Comparison of ENCODE assay signal across 8 cellular contexts in genomic region chr18:77101410-77102245, GRCh38. TPM values are rescaled to one million over a fixed set of nuclear protein-coding genes. Genes with fewer than 3 reads are reported as not detected.
DNase-seq lines count a peak whose midpoint lies in the region; ATAC-seq and TF ChIP-seq lines count a peak whose summit lies in the region.

No MANE protein-coding gene starts in this region.

- no peaks in the 10 kb centered on the region for H3K27me3 Mint-ChIP-seq in T-helper 2 cell treated with Interferon-gamma antibody and Interleukin-4, amounts not matched to agents 5 μg/mL and 100 μg/mL, for 36 hours (ENCODE audit: low read depth)
- H3K27me3 Mint-ChIP-seq in stimulated activated naive CD8-positive, alpha-beta T cell treated with anti-CD3 and anti-CD28 coated beads, Interleukin-15, amount 100 ng/mL, for 72 hours: no peaks in the 10 kb centered on the region

- H3K4me3 ChIP-seq in BLaER1 (peak overlapping the region; percentile 36; the same call in 1 of the 2 replicates), colonic mucosa (no peak overlapping the region), mesodermal cell (ENCODE audit: extremely low read depth, insufficient read depth, low read length, poor library complexity, severe bottlenecking) (no peak overlapping the region)

- peak overlapping the region; percentile 86 for H3K4me3 Mint-ChIP-seq in T-helper 2 cell treated with Interferon-gamma antibody and Interleukin-4, amounts not matched to agents 5 μg/mL and 100 μg/mL, for 36 hours
- peak overlapping the region; percentile 79 to 86 for H3K4me3 Mint-ChIP-seq in stimulated activated naive CD8-positive, alpha-beta T cell treated with anti-CD3 and anti-CD28 coated beads, Interleukin-15, amount 100 ng/mL, for 72 hours

- peaks cover 96% of the 10 kb centered on the region for H4K20me1 ChIP-seq in BLaER1

- H3K9me3 ChIP-seq in BLaER1 (no peaks in the 10 kb centered on the region), colonic mucosa (no peaks in the 10 kb centered on the region), mesodermal cell (ENCODE audit: control insufficient read depth, low read length) (no peaks in the 10 kb centered on the region)

- peaks cover 79% of the 10 kb centered on the region for H3K36me3 Mint-ChIP-seq in T-helper 2 cell treated with Interferon-gamma antibody and Interleukin-4, amounts not matched to agents 5 μg/mL and 100 μg/mL, for 36 hours (ENCODE audit: low read depth)

- DNase-seq in T-helper 2 cell treated with Interferon-gamma antibody and Interleukin-4, amounts not matched to agents 5 μg/mL and 100 μg/mL, for 36 hours (ENCODE audit: low spot score): peak; percentile 78
- DNase-seq in colonic mucosa (peak; percentile 69), NCI-H69 (lab: John Stamatoyannopoulos, UW) (no peak)
- peak; percentile 56 to 74 for DNase-seq in stimulated activated naive CD8-positive, alpha-beta T cell treated with anti-CD3 and anti-CD28 coated beads, Interleukin-15, amount 100 ng/mL, for 72 hours

- peak overlapping the region; percentile 98 for H3K27ac Mint-ChIP-seq in T-helper 2 cell treated with Interferon-gamma antibody and Interleukin-4, amounts not matched to agents 5 μg/mL and 100 μg/mL, for 36 hours
- H3K27ac Mint-ChIP-seq in stimulated activated naive CD8-positive, alpha-beta T cell treated with anti-CD3 and anti-CD28 coated beads, Interleukin-15, amount 100 ng/mL, for 72 hours: peak overlapping the region; percentile 95 to 97

- H3K4me1 ChIP-seq in BLaER1: peaks cover 90% of the 10 kb centered on the region
- H3K4me1 ChIP-seq in colonic mucosa: no peaks in the 10 kb centered on the region
- peaks cover 49% of the 10 kb centered on the region for H3K4me1 ChIP-seq in mesodermal cell (ENCODE audit: control insufficient read depth, insufficient read depth, low read length, poor library complexity, severe bottlenecking)

- H3K27ac ChIP-seq in BLaER1 (peak overlapping the region; percentile 69), colonic mucosa (peak overlapping the region; percentile 70), mesodermal cell (ENCODE audit: low read depth, low read length, severe bottlenecking) (peak overlapping the region; percentile 96)

- H3K4me1 Mint-ChIP-seq in T-helper 2 cell treated with Interferon-gamma antibody and Interleukin-4, amounts not matched to agents 5 μg/mL and 100 μg/mL, for 36 hours (ENCODE audit: low read depth): peaks cover 89% of the 10 kb centered on the region
- peaks cover 94% of the 10 kb centered on the region for H3K4me1 Mint-ChIP-seq in stimulated activated naive CD8-positive, alpha-beta T cell treated with anti-CD3 and anti-CD28 coated beads, Interleukin-15, amount 100 ng/mL, for 72 hours

- peaks cover 80% of the 10 kb centered on the region for H3K36me3 ChIP-seq in BLaER1
- no peaks in the 10 kb centered on the region for H3K36me3 ChIP-seq in colonic mucosa
- no peaks in the 10 kb centered on the region for H3K36me3 ChIP-seq in mesodermal cell (ENCODE audit: control insufficient read depth, insufficient read depth, low read length)

- H3K9me3 Mint-ChIP-seq in T-helper 2 cell treated with Interferon-gamma antibody and Interleukin-4, amounts not matched to agents 5 μg/mL and 100 μg/mL, for 36 hours: peaks cover 8% of the 10 kb centered on the region
- H3K9me3 Mint-ChIP-seq in stimulated activated naive CD8-positive, alpha-beta T cell treated with anti-CD3 and anti-CD28 coated beads, Interleukin-15, amount 100 ng/mL, for 72 hours: peaks cover 4 to 13% of the 10 kb centered on the region in 2 donors

- peak overlapping the region; percentile 85 for H3K4me2 ChIP-seq in BLaER1

- intact Hi-C loops in colonic mucosa (cut with DNase I): no loop called here

- WGBS in mesodermal cell (ENCODE audit: insufficient coverage in 2 of 2), 2 experiments: 26 to 37% methylated on average over 10 to 12 of the region's 16 CpGs

- peak; percentile 20 for ATAC-seq in GM19452 (IDR thresholded peaks at IDR 0.05; ENCODE audit: unreplicated experiment)
- ATAC-seq in HG03469 (IDR thresholded peaks at IDR 0.05; ENCODE audit: unreplicated experiment): peak; percentile 20
- ATAC-seq in stimulated activated naive CD8-positive, alpha-beta T cell treated with anti-CD3 and anti-CD28 coated beads, Interleukin-15, amount 100 ng/mL, for 72 hours: peak; percentile 77

- H3K27me3 ChIP-seq in BLaER1: no peaks in the 10 kb centered on the region
- H3K27me3 ChIP-seq in colonic mucosa: no peaks in the 10 kb centered on the region

- no peak for TF ChIP-seq CTCF in colonic mucosa (IDR thresholded peaks at IDR 0.05)

- H3K9ac ChIP-seq in BLaER1: peak overlapping the region; percentile 61
- peak overlapping the region in 1 of 2 donors; percentile 59 for H3K9ac ChIP-seq in colonic mucosa (ENCODE audit: low read depth in 2 of 2, low read length in 2 of 2)

RNA-seq across cellular contexts. Expression of gene MBP, which starts 31.0 kb away (rescaled TPM):
- total RNA-seq in colonic mucosa: 10 to 100 TPM; 43.0 to 65.8 TPM
- polyA plus RNA-seq in mesodermal cell (2013, experiment 1 of 2): 0.92 TPM
- polyA plus RNA-seq in mesodermal cell (2013, experiment 2 of 2): 1.0 TPM

Comparison
In these comparisons a context has a peak if more than half of its experiments do, and no peak if none do; other contexts are left out.
1. ATAC-seq: peak in every context shown above with its lines; median percentile 77 in stimulated activated naive CD8-positive, alpha-beta T cell treated with anti-CD3 and anti-CD28 coated beads, Interleukin-15, amount 100 ng/mL, for 72 hours; 20 in GM19452; 20 in HG03469.